ENCODE assay signal across 10 cellular contexts in the genomic region with DNA sequence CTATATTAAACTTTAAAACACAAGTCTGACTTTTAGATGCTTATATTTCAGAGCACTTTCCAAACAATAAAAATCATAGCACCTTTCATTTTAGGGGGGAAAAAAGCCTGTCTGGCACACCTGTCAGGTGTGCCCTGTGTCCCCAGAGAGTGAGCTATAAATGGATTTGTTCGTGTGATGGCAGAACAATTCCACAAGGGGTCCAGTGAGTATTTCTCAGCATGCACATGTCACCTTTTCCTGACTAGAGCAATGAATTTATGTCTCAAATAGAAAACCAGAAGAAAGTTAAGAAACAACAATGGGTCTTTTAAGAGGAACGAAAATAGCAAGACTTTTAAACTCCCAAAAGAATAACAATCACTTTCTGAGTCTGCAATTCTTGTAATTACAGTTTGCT. TPM values are rescaled to one million over a fixed set of nuclear protein-coding genes. Genes with fewer than 3 reads are reported as not detected.
DNase-seq lines count a peak whose midpoint lies in the region; ATAC-seq and TF ChIP-seq lines count a peak whose summit lies in the region.
"Had no signal": no experiment of that assay in that cellular context is flagged by ENCODE, and none has a peak within 500 bp of the region (broad histone marks: within the 10 kb centered on the region; RNA-seq: fewer than 3 reads in every experiment).

No MANE protein-coding gene starts in this region.

- intact Hi-C loops in lower leg skin (cut with DNase I; ENCODE audit: low total_unique reads), result no loop called here

- WGBS in lower leg skin, 2 donors, result 47 to 51% methylated on average over 2 of the region's 2 CpGs

- DNase-seq in COLO829 (ENCODE audit: low spot score) (peak; percentile 12), NCI-H2196 treated with DMSO at 0.1 percent for 48 hours (lab: John Stamatoyannopoulos, UW; ENCODE audit: unreplicated experiment) (peak; percentile 2), germinal center (ENCODE audit: low spot score) (peak; percentile 27), GF-D8 (lab: John Stamatoyannopoulos, UW) (no peak), lower leg skin (ENCODE audit: low spot score in 2 of 2) (no peak), NCI-H2029 (lab: John Stamatoyannopoulos, UW) (no peak)
- no peak for DNase-seq in activated CD8-positive, alpha-beta memory T cell treated with anti-CD3 and anti-CD28 coated beads, Interleukin-2, amount 50 U/mL, for 4 hours
- DNase-seq: GOT3, kidney had no signal

- ATAC-seq in GM21526 (IDR thresholded peaks at IDR 0.05; ENCODE audit: low FRiP score, unreplicated experiment), result peak; percentile 76

- no peak for TF ChIP-seq CTCF in lower leg skin (IDR thresholded peaks at IDR 0.05)

- no peak overlapping the region for H3K4me3 ChIP-seq in lower leg skin (ENCODE audit: low read depth, poor library complexity, severe bottlenecking)

- no peak for TF ChIP-seq POLR2A in lower leg skin (IDR thresholded peaks at IDR 0.05)

RNA-seq across cellular contexts. Expression of gene ACVR1C, which starts 55.9 kb away (rescaled TPM):
- total RNA-seq in lower leg skin, result 1 to 10 TPM in 1 of 4 donors, under 1 TPM in 3; 0.23 to 1.2 (median 0.67) TPM

Comparison
In these comparisons a context has a peak if more than half of its experiments do, and no peak if none do; other contexts are left out.
1. DNase-seq: peak in COLO829 (single experiment), NCI-H2196 treated with DMSO at 0.1 percent for 48 hours (single experiment) and germinal center (single experiment); none in GF-D8 (single experiment), activated CD8-positive, alpha-beta memory T cell treated with anti-CD3 and anti-CD28 coated beads, Interleukin-2, amount 50 U/mL, for 4 hours (single experiment), lower leg skin (0 of 2) and NCI-H2029 (single experiment).